1 cellular context compared by ENCODE assay signal in genomic region chr1:9428601-9429368, GRCh38.
TF ChIP-seq lines count a peak whose summit lies in the region.

No MANE protein-coding gene starts in this region.

TF ChIP-seq in HepG2, 621 proteins besides CTCF, POLR2A, EP300 and RAD21 (continued from another document and continues in another):
- TF ChIP-seq ZUFSP (CRISPR knock-in tag; IDR thresholded peaks at IDR 0.05; ENCODE audit: borderline replicate concordance) (no peak), ZNF740 (CRISPR knock-in tag; IDR thresholded peaks at IDR 0.05) (no peak), KAT7 (CRISPR knock-in tag; IDR thresholded peaks at IDR 0.05; ENCODE audit: borderline replicate concordance) (no peak), MBD4 (IDR thresholded peaks at IDR 0.05; ENCODE audit: borderline replicate concordance, low read length) (no peak), ZSCAN25 (CRISPR knock-in tag; IDR thresholded peaks at IDR 0.05) (no peak; the same call in 1 of the 2 replicates), SNAPC2 (CRISPR knock-in tag; IDR thresholded peaks at IDR 0.05) (0 out of 2 replicates have a peak, but pooled peaks have one; percentile 50), ZSCAN20 (CRISPR knock-in tag; IDR thresholded peaks at IDR 0.05; ENCODE audit: borderline replicate concordance) (no peak), GPBP1L1 (CRISPR knock-in tag; IDR thresholded peaks at IDR 0.05) (no peak), PPARG (CRISPR knock-in tag; conservative IDR thresholded peaks at IDR 0.05) (0 out of 2 replicates have a peak, but pooled peaks have one; percentile 45), MEIS1 (CRISPR knock-in tag; IDR thresholded peaks at IDR 0.05; ENCODE audit: borderline replicate concordance) (no peak; the same call in 1 of the 2 replicates), ZNF138 (CRISPR knock-in tag; IDR thresholded peaks at IDR 0.05; ENCODE audit: low read depth) (no peak), KLF9 (CRISPR knock-in tag; IDR thresholded peaks at IDR 0.05; ENCODE audit: low read depth) (no peak), ZNF574 (CRISPR knock-in tag; IDR thresholded peaks at IDR 0.05) (peak; percentile 84), SAFB2 (CRISPR knock-in tag; IDR thresholded peaks at IDR 0.05; ENCODE audit: borderline replicate concordance, low read depth) (no peak), ZBTB14 (CRISPR knock-in tag; IDR thresholded peaks at IDR 0.05) (peak; percentile 85), PCBP1 (IDR thresholded peaks at IDR 0.05; ENCODE audit: borderline replicate concordance, low read depth, low read length) (no peak), GATAD1 (CRISPR knock-in tag; IDR thresholded peaks at IDR 0.05) (peak; percentile 97), NFE2L1 (CRISPR knock-in tag; IDR thresholded peaks at IDR 0.05; ENCODE audit: borderline replicate concordance) (no peak), ZNF790 (CRISPR knock-in tag; IDR thresholded peaks at IDR 0.05; ENCODE audit: borderline replicate concordance) (no peak), NFRKB (IDR thresholded peaks at IDR 0.05) (no peak), NFYB (CRISPR knock-in tag; IDR thresholded peaks at IDR 0.05) (peak; percentile 96), XRCC5 (optimal IDR thresholded peaks at IDR 0.05; ENCODE audit: low read length) (peak; percentile 79), LCORL (IDR thresholded peaks at IDR 0.05) (no peak), LCORL (CRISPR knock-in tag; IDR thresholded peaks at IDR 0.05) (0 out of 2 replicates have a peak, but pooled peaks have one; percentile 54), ZSCAN21 (CRISPR knock-in tag; IDR thresholded peaks at IDR 0.05; ENCODE audit: borderline replicate concordance) (no peak; the same call in 1 of the 2 replicates), GABPB1 (CRISPR knock-in tag; IDR thresholded peaks at IDR 0.05) (peak; percentile 85), CBFB (CRISPR knock-in tag; IDR thresholded peaks at IDR 0.05) (0 out of 2 replicates have a peak, but pooled peaks have one; percentile 39), PAWR (CRISPR knock-in tag; IDR thresholded peaks at IDR 0.05; ENCODE audit: borderline replicate concordance) (no peak), ZNF3 (CRISPR knock-in tag; IDR thresholded peaks at IDR 0.05) (no peak), ELK4 (CRISPR knock-in tag; IDR thresholded peaks at IDR 0.05; ENCODE audit: borderline replicate concordance) (no peak), SMAD9 (CRISPR knock-in tag; IDR thresholded peaks at IDR 0.05) (0 out of 2 replicates have a peak, but pooled peaks have one; percentile 60), ZBTB26 (CRISPR knock-in tag; IDR thresholded peaks at IDR 0.05; ENCODE audit: borderline replicate concordance) (peak; percentile 56; the same call in 1 of the 2 replicates), KLF15 (CRISPR knock-in tag; IDR thresholded peaks at IDR 0.05; ENCODE audit: borderline replicate concordance) (no peak), SPEN (CRISPR knock-in tag; IDR thresholded peaks at IDR 0.05; ENCODE audit: low read depth) (peak; percentile 94), SRF (IDR thresholded peaks at IDR 0.05; ENCODE audit: low read depth, low read length) (peak; percentile 80; the same call in 1 of the 2 replicates), CHCHD3 (CRISPR knock-in tag; IDR thresholded peaks at IDR 0.05) (no peak), ZNF766 (CRISPR knock-in tag; IDR thresholded peaks at IDR 0.05; ENCODE audit: borderline replicate concordance) (peak; percentile 44; the same call in 1 of the 2 replicates), ZNF33A (CRISPR knock-in tag; IDR thresholded peaks at IDR 0.05; ENCODE audit: borderline replicate concordance) (no peak), ZEB1 (IDR thresholded peaks at IDR 0.05; ENCODE audit: insufficient replicate concordance, low read depth) (peak; percentile 87), NAIF1 (CRISPR knock-in tag; IDR thresholded peaks at IDR 0.05; ENCODE audit: borderline replicate concordance) (0 out of 2 replicates have a peak, but pooled peaks have one; percentile 50), TIGD3 (CRISPR knock-in tag; IDR thresholded peaks at IDR 0.05; ENCODE audit: borderline replicate concordance) (no peak), ZNF496 (CRISPR knock-in tag; IDR thresholded peaks at IDR 0.05; ENCODE audit: insufficient replicate concordance) (no peak), PRMT3 (CRISPR knock-in tag; IDR thresholded peaks at IDR 0.05; ENCODE audit: borderline replicate concordance, low read depth) (no peak), CSRNP2 (CRISPR knock-in tag; conservative IDR thresholded peaks at IDR 0.05; ENCODE audit: low read depth) (no peak), FOSL1 (CRISPR knock-in tag; IDR thresholded peaks at IDR 0.05; ENCODE audit: borderline replicate concordance) (no peak), ZNF547 (CRISPR knock-in tag; IDR thresholded peaks at IDR 0.05) (peak; percentile 76), CSRNP1 (CRISPR knock-in tag; IDR thresholded peaks at IDR 0.05) (peak; percentile 84), POLR2AphosphoS2 (IDR thresholded peaks at IDR 0.05; ENCODE audit: low read depth, low read length) (no peak), ZNF367 (CRISPR knock-in tag; IDR thresholded peaks at IDR 0.05; ENCODE audit: borderline replicate concordance) (no peak), TOPORS (CRISPR knock-in tag; IDR thresholded peaks at IDR 0.05) (peak; percentile 71; the same call in 1 of the 2 replicates), DDIT3 (CRISPR knock-in tag; IDR thresholded peaks at IDR 0.05) (no peak), ELF1 (CRISPR knock-in tag; IDR thresholded peaks at IDR 0.05) (peak; percentile 87), THAP7 (CRISPR knock-in tag; IDR thresholded peaks at IDR 0.05) (no peak), ATAD3A (CRISPR knock-in tag; IDR thresholded peaks at IDR 0.05) (no peak), KLF16 (CRISPR knock-in tag; IDR thresholded peaks at IDR 0.05) (peak in 1 of 2 experiments; percentile 77; a peak in 1 of 4 replicates)
